16 cellular contexts compared by ENCODE assay signal in the genomic region with DNA sequence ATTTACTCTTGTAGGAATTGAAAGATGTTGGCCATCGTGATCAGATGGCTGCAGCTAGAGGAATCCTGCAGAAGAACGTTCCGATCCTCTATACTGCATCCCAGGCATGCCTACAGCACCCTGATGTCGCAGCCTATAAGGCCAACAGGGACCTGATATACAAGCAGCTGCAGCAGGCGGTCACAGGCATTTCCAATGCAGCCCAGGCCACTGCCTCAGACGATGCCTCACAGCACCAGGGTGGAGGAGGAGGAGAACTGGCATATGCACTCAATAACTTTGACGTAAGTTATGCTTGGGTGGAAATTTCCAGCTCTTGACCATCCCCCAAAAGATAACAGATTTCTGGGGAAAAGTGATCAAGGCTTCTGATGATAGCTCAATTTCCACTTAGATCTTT. TPM values are rescaled to one million over a fixed set of nuclear protein-coding genes. Genes with fewer than 3 reads are reported as not detected.
DNase-seq lines count a peak whose midpoint lies in the region; ATAC-seq and TF ChIP-seq lines count a peak whose summit lies in the region.
"Had no signal": no experiment of that assay in that cellular context is flagged by ENCODE, and none has a peak within 500 bp of the region (broad histone marks: within the 10 kb centered on the region; RNA-seq: fewer than 3 reads in every experiment).

No MANE protein-coding gene starts in this region.

- H3K4me3 Mint-ChIP-seq in activated T-helper 2 cell treated with anti-CD3 and anti-CD28 coated beads, Interferon-gamma antibody, Interleukin-2, Interleukin-4, amounts not matched to agents 10 μg/mL and 5 μg/mL and 100 μg/mL, durations not matched to agents 14 hours and 24 hours and 36 hours (ENCODE audit: low read depth), result no peak overlapping the region
- H3K4me3 Mint-ChIP-seq: activated T-helper 1 cell treated with anti-CD3 and anti-CD28 coated beads, Interleukin-12 subunit alpha, Interleukin-12 subunit beta, Interleukin-2, Interleukin-4 antibody, amounts not matched to agents 30 ng/mL and 10 ng/mL and 1 ng/mL, durations not matched to agents 14 hours and 24 hours and 36 hours; nephron progenitor cell had no signal

- H3K9me3 Mint-ChIP-seq in activated T-helper 2 cell treated with anti-CD3 and anti-CD28 coated beads, Interferon-gamma antibody, Interleukin-2, Interleukin-4, amounts not matched to agents 10 μg/mL and 5 μg/mL and 100 μg/mL, durations not matched to agents 14 hours and 24 hours and 36 hours, result no peaks in the 10 kb centered on the region
- H3K9me3 Mint-ChIP-seq: activated T-helper 1 cell treated with anti-CD3 and anti-CD28 coated beads, Interleukin-12 subunit alpha, Interleukin-12 subunit beta, Interleukin-2, Interleukin-4 antibody, amounts not matched to agents 30 ng/mL and 10 ng/mL and 1 ng/mL, durations not matched to agents 14 hours and 24 hours and 36 hours; nephron progenitor cell had no signal

- no peaks in the 10 kb centered on the region for H3K9me3 ChIP-seq in left ventricle myocardium inferior (replicated peaks)
- H3K9me3 ChIP-seq in vagina, result no peaks in the 10 kb centered on the region
- H3K9me3 ChIP-seq: BLaER1 treated with 17β-estradiol and CSF1 and Interleukin-3, amounts not matched to agents 10 nM and 100 nM; transverse colon had no signal

- peaks cover 42% of the 10 kb centered on the region for H3K36me3 Mint-ChIP-seq in activated T-helper 2 cell treated with anti-CD3 and anti-CD28 coated beads, Interferon-gamma antibody, Interleukin-2, Interleukin-4, amounts not matched to agents 10 μg/mL and 5 μg/mL and 100 μg/mL, durations not matched to agents 14 hours and 24 hours and 36 hours (ENCODE audit: low read depth)

- H3K27ac ChIP-seq in left ventricle myocardium inferior (replicated peaks) (peak overlapping the region; percentile 32), vagina (peak overlapping the region; percentile 47)
- H3K27ac ChIP-seq: BLaER1 treated with 17β-estradiol and CSF1 and Interleukin-3, amounts not matched to agents 10 nM and 100 nM; transverse colon had no signal

- H3K4me1 ChIP-seq in left ventricle myocardium inferior (peaks cover 64% of the 10 kb centered on the region), vagina (peaks cover 30% of the 10 kb centered on the region)

- peaks cover 40% of the 10 kb centered on the region for H3K36me3 ChIP-seq in left ventricle myocardium inferior
- H3K36me3 ChIP-seq in vagina, result peaks cover 0 to 23% of the 10 kb centered on the region in 2 donors

- H3K4me3 ChIP-seq in left ventricle myocardium inferior (no peak overlapping the region), vagina (no peak overlapping the region)
- H3K4me3 ChIP-seq: BLaER1 treated with 17β-estradiol and CSF1 and Interleukin-3, amounts not matched to agents 10 nM and 100 nM; transverse colon had no signal

- H3K27me3 Mint-ChIP-seq in activated T-helper 2 cell treated with anti-CD3 and anti-CD28 coated beads, Interferon-gamma antibody, Interleukin-2, Interleukin-4, amounts not matched to agents 10 μg/mL and 5 μg/mL and 100 μg/mL, durations not matched to agents 14 hours and 24 hours and 36 hours (ENCODE audit: low read depth), result no peaks in the 10 kb centered on the region

- H3K27ac Mint-ChIP-seq in activated T-helper 2 cell treated with anti-CD3 and anti-CD28 coated beads, Interferon-gamma antibody, Interleukin-2, Interleukin-4, amounts not matched to agents 10 μg/mL and 5 μg/mL and 100 μg/mL, durations not matched to agents 14 hours and 24 hours and 36 hours, result peak overlapping the region; percentile 79
- H3K27ac Mint-ChIP-seq: activated T-helper 1 cell treated with anti-CD3 and anti-CD28 coated beads, Interleukin-12 subunit alpha, Interleukin-12 subunit beta, Interleukin-2, Interleukin-4 antibody, amounts not matched to agents 30 ng/mL and 10 ng/mL and 1 ng/mL, durations not matched to agents 14 hours and 24 hours and 36 hours had no signal

- ATAC-seq in HG03039 (IDR thresholded peaks at IDR 0.05; ENCODE audit: unreplicated experiment), result no peak

- intact Hi-C loops in activated T-helper 2 cell treated with anti-CD3 and anti-CD28 coated beads, Interferon-gamma antibody, Interleukin-2, Interleukin-4, amounts not matched to agents 10 μg/mL and 5 μg/mL and 100 μg/mL, durations not matched to agents 14 hours and 24 hours and 36 hours (cut with micrococcal nuclease), result loop anchor here (2.0 to 10.0 kb wide), 3 partner anchors 46 to 440 kb away; no protein-coding TSS in a partner anchor
- intact Hi-C loops in left ventricle myocardium inferior (cut with micrococcal nuclease) (no loop called here), vagina (cut with DNase I) (no loop called here)

- peak; percentile 6 for DNase-seq in stimulated activated CD4-positive, alpha-beta T cell treated with anti-CD3 and anti-CD28 coated beads, Interleukin-4, amount 100 ng/mL, for 24 hours
- DNase-seq in stimulated activated CD4-positive, alpha-beta T cell treated with anti-CD3 and anti-CD28 coated beads, Interleukin-2, amount 100 ng/mL, for 48 hours, result no peak
- DNase-seq in activated T-helper 2 cell treated with anti-CD3 and anti-CD28 coated beads, Interferon-gamma antibody, Interleukin-2, Interleukin-4, amounts not matched to agents 10 μg/mL and 5 μg/mL and 100 μg/mL, durations not matched to agents 14 hours and 24 hours and 36 hours (ENCODE audit: low spot score), result no peak
- DNase-seq in left ventricle myocardium inferior (no peak), vagina (ENCODE audit: extremely low spot score in 2 of 2) (no peak), NK-92 (lab: John Stamatoyannopoulos, UW; ENCODE audit: unreplicated experiment) (no peak), glomerular visceral epithelial cell (ENCODE audit: extremely low spot score) (no peak)
- DNase-seq: activated CD4-positive, alpha-beta T cell treated with anti-CD3 and anti-CD28 coated beads for 1 hour; amniotic stem cell; NCI-H1436 treated with DMSO at 0.1 percent for 48 hours; nephron progenitor cell; SHP77 treated with DMSO at 0.1 percent for 48 hours; transverse colon had no signal

- TF ChIP-seq POLR2A in vagina (IDR thresholded peaks at IDR 0.05), result no peak

- no peaks in the 10 kb centered on the region for H3K27me3 ChIP-seq in left ventricle myocardium inferior (ENCODE audit: low read depth)
- no peaks in the 10 kb centered on the region for H3K27me3 ChIP-seq in vagina
- H3K27me3 ChIP-seq: BLaER1 treated with 17β-estradiol and CSF1 and Interleukin-3, amounts not matched to agents 10 nM and 100 nM; transverse colon had no signal

- TF ChIP-seq CTCF in left ventricle myocardium inferior (IDR thresholded peaks at IDR 0.05; ENCODE audit: borderline replicate concordance), result no peak
- no peak for TF ChIP-seq CTCF in vagina (IDR thresholded peaks at IDR 0.05)

- H3K4me1 Mint-ChIP-seq in activated T-helper 2 cell treated with anti-CD3 and anti-CD28 coated beads, Interferon-gamma antibody, Interleukin-2, Interleukin-4, amounts not matched to agents 10 μg/mL and 5 μg/mL and 100 μg/mL, durations not matched to agents 14 hours and 24 hours and 36 hours (ENCODE audit: low read depth), result peaks cover 30% of the 10 kb centered on the region

RNA-seq across cellular contexts. Expression of gene LRRTM2, which starts 50.6 kb away (rescaled TPM):
- 0.44 and 0.59 TPM in 2 replicates for total RNA-seq in activated T-helper 2 cell treated with anti-CD3 and anti-CD28 coated beads, Interferon-gamma antibody, Interleukin-2, Interleukin-4, amounts not matched to agents 10 μg/mL and 5 μg/mL and 100 μg/mL, durations not matched to agents 14 hours and 24 hours and 36 hours
- not detected for total RNA-seq in left ventricle myocardium inferior
- total RNA-seq in vagina, result 1.2 TPM
- total RNA-seq: activated T-helper 1 cell treated with anti-CD3 and anti-CD28 coated beads, Interleukin-12 subunit alpha, Interleukin-12 subunit beta, Interleukin-2, Interleukin-4 antibody, amounts not matched to agents 30 ng/mL and 10 ng/mL and 1 ng/mL, durations not matched to agents 14 hours and 24 hours and 36 hours had no signal
